8 cellular contexts compared by ENCODE assay signal in the genomic region with DNA sequence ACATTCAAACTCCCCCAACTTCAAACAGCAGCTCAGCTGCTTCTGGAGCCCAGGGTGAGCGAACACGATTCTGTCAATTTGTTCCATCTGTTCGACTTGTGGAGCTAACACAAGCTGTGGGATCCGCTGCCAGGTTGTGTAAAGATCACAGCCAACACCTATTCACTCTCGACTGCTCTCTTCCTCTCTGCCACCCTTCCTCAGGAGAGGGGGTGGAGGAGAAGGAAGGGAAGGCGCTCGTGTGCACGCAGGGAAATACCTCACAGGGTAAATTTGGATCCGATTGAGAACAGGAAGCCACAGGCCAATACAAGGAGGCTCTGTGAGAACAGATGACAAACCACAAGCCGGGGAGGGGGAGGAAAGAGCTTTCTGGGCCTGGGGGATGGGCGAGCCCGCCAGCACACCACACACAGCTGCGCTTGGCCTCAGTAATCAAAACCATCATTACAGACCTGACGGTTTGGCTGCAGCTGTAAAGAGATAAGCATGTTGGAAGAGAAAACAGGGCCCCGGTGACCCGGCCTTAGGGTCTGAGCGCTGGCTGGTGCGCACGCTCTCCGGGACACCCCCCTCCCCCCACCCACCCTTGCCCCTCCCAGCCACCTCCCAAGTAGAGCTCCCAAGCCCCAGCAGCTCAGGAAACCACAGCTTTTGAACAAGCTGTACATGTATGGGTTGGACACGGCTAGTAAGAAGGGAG. TPM values are rescaled to one million over a fixed set of nuclear protein-coding genes. Genes with fewer than 3 reads are reported as not detected.
A peak's percentile ranks its signal among the peaks of the same experiment; 100 is the strongest.
DNase-seq lines count a peak whose midpoint lies in the region; ATAC-seq and TF ChIP-seq lines count a peak whose summit lies in the region.

No MANE protein-coding gene starts in this region.

- TF ChIP-seq CTCF in CD4-positive, alpha-beta T cell (IDR thresholded peaks at IDR 0.05): no peak
- TF ChIP-seq CTCF in HL-60 (IDR thresholded peaks at IDR 0.05; ENCODE audit: insufficient read depth, low read length) (no peak), RWPE2 (IDR thresholded peaks at IDR 0.05; ENCODE audit: poor library complexity, severe bottlenecking) (no peak), foreskin keratinocyte (conservative IDR thresholded peaks at IDR 0.05) (no peak), transverse colon (IDR thresholded peaks at IDR 0.05) (no peak)

- POLR2A ChIA-PET in CD4-positive, alpha-beta T cell (lab: Charles Lee): interaction anchor here (0.9 to 3.9 kb wide), 12 partner anchors 11 to 414 kb away, joined by 3 to 29 read pairs (median 4); a partner anchor contains a TSS

- TF ChIP-seq EP300 in transverse colon (IDR thresholded peaks at IDR 0.05; ENCODE audit: low read depth): no peak

- H3K27me3 ChIP-seq in CD4-positive, alpha-beta T cell (ENCODE audit: control insufficient read depth, insufficient read depth, low read length): no peaks in the 10 kb centered on the region
- H3K27me3 ChIP-seq in HL-60 (ENCODE audit: insufficient read depth, poor library complexity, severe bottlenecking): peaks cover 24% of the 10 kb centered on the region
- no peaks in the 10 kb centered on the region for H3K27me3 ChIP-seq in RWPE2 (ENCODE audit: insufficient read depth, poor library complexity, severe bottlenecking)
- H3K27me3 ChIP-seq in foreskin keratinocyte: no peaks in the 10 kb centered on the region
- H3K27me3 ChIP-seq in transverse colon: no peaks in the 10 kb centered on the region

- DNase-seq in CD4-positive, alpha-beta T cell: peak; percentile 56 to 73 (median 65)
- peak; percentile 87 to 93 for DNase-seq in HL-60 (ENCODE audit: low read depth in 1 of 2, low spot score in 1 of 2)
- DNase-seq in RWPE2 (ENCODE audit: low spot score): no peak
- peak; percentile 72 for DNase-seq in activated effector memory CD4-positive, alpha-beta T cell treated with Interleukin-2 at 50 U/mL for 16 hours
- DNase-seq in foreskin keratinocyte: peak; percentile 58 to 77
- DNase-seq in pons (ENCODE audit: low spot score): peak; percentile 92
- DNase-seq in transverse colon: peak; percentile 84

- peaks cover 47% of the 10 kb centered on the region for H3K4me1 Mint-ChIP-seq in CD4-positive, alpha-beta T cell (ENCODE audit: low read depth)

- CTCF ChIA-PET in CD4-positive, alpha-beta T cell (lab: Charles Lee): interaction anchor here (0.6 to 0.8 kb wide), 3 partner anchors 11 to 90 kb away, joined by 3 to 6 read pairs (median 3); no protein-coding TSS in a partner anchor

- H3K4me1 ChIP-seq in RWPE2 (ENCODE audit: insufficient read depth, poor library complexity, severe bottlenecking) (no peaks in the 10 kb centered on the region), foreskin keratinocyte (peaks cover 9% of the 10 kb centered on the region), transverse colon (peaks cover 30 to 56% (median 35%) of the 10 kb centered on the region in 4 donors)

- peak overlapping the region; percentile 89 for H3K4me3 Mint-ChIP-seq in CD4-positive, alpha-beta T cell

- no peaks in the 10 kb centered on the region for H3K9me3 ChIP-seq in CD4-positive, alpha-beta T cell (ENCODE audit: control insufficient read depth, low read length)
- H3K9me3 ChIP-seq in RWPE2 (ENCODE audit: severe bottlenecking) (no peaks in the 10 kb centered on the region), transverse colon (no peaks in the 10 kb centered on the region)

- peak; percentile 94 for ATAC-seq in CD4-positive, alpha-beta T cell (ENCODE audit: poor library complexity)
- ATAC-seq in GM19463 (IDR thresholded peaks at IDR 0.05; ENCODE audit: unreplicated experiment) (peak; percentile 93), RWPE2 (ENCODE audit: low read depth) (peak; percentile 81), foreskin keratinocyte (peak; percentile 82)

- H3K27ac ChIP-seq in CD4-positive, alpha-beta T cell (ENCODE audit: low read depth, low read length): no peak overlapping the region
- H3K27ac ChIP-seq in HL-60 (replicated peaks) (no peak overlapping the region), RWPE2 (ENCODE audit: poor library complexity, severe bottlenecking) (peak overlapping the region; percentile 25), foreskin keratinocyte (no peak overlapping the region), transverse colon (peak overlapping the region; percentile 55 to 80 (median 72))

- H3K36me3 ChIP-seq in RWPE2 (ENCODE audit: low read depth) (no peaks in the 10 kb centered on the region), transverse colon (peaks cover 0 to 18% (median 0%) of the 10 kb centered on the region in 4 donors)

- intact Hi-C loops in CD4-positive, alpha-beta T cell (cut with DNase I, micrococcal nuclease): loop anchor here in 1 of 2 experiments (1.0 to 2.0 kb wide), 3 partner anchors 32 to 262 kb away; no protein-coding TSS in a partner anchor
- intact Hi-C loops in transverse colon (cut with DNase I; ENCODE audit: low total_unique reads): loop anchor here (5.0 kb wide), 1 partner anchor 45 kb away; no protein-coding TSS in a partner anchor

- no peak for TF ChIP-seq POLR2A in transverse colon (IDR thresholded peaks at IDR 0.05)

- H3K9me3 Mint-ChIP-seq in CD4-positive, alpha-beta T cell: no peaks in the 10 kb centered on the region

- no peaks in the 10 kb centered on the region for H3K27me3 Mint-ChIP-seq in CD4-positive, alpha-beta T cell

- no peak overlapping the region for H3K4me3 ChIP-seq in HL-60 (replicated peaks; ENCODE audit: insufficient read depth, low read length)
- H3K4me3 ChIP-seq in RWPE2 (ENCODE audit: severe bottlenecking): no peak overlapping the region
- peak overlapping the region in 2 of 4 donors; percentile 13 to 38 for H3K4me3 ChIP-seq in transverse colon

- in situ Hi-C loops in transverse colon (cut with MboI; ENCODE audit: low pct_ligation_motif_present in 1 of 4, low pct_unique_long_range_greater_than_20kb in 1 of 4, low sequenced_read_pairs in 3 of 4): no loop called here

- 8% methylated on average over 21 of the region's 21 CpGs; no CpG with 5 or more reads in 1 of the 2 donors for WGBS in transverse colon (ENCODE audit: low coverage in 1 of 2), 2 donors

- peaks cover 76% of the 10 kb centered on the region for H3K36me3 Mint-ChIP-seq in CD4-positive, alpha-beta T cell (ENCODE audit: low read depth)

- H3K27ac Mint-ChIP-seq in CD4-positive, alpha-beta T cell: peak overlapping the region; percentile 57

RNA-seq across cellular contexts. Expression of a gene that starts 54.2 kb away (rescaled TPM):
- 10 to 100 TPM; 15.8 to 17.0 TPM for total RNA-seq in CD4-positive, alpha-beta T cell
- 3.3 and 3.7 TPM in 2 replicates for total RNA-seq in foreskin keratinocyte
- polyA plus RNA-seq in foreskin keratinocyte: 0.74 and 0.91 TPM in 2 replicates
- total RNA-seq in transverse colon: 10 to 100 TPM; 12.3 to 50.9 (median 26.4) TPM

Comparison
In these comparisons a context has a peak if more than half of its experiments do, and no peak if none do; other contexts are left out.
1. H3K27ac ChIP-seq: peak in RWPE2 (single experiment) and transverse colon (4 of 4); none in CD4-positive, alpha-beta T cell (single experiment), HL-60 (single experiment) and foreskin keratinocyte (single experiment).
2. Peak in every context shown above with its lines, with median percentiles within 50 percentile points of each other: ATAC-seq.